ENCODE assay signal across 14 cellular contexts in genomic region chr4:184404047-184404446, GRCh38.
"Had no signal": no experiment of that assay in that cellular context is flagged by ENCODE, and none has a peak within 500 bp of the region (broad histone marks: within the 10 kb centered on the region; RNA-seq: fewer than 3 reads in every experiment).

No MANE protein-coding gene starts in this region.

- H3K27ac Mint-ChIP-seq: stimulated activated naive CD8-positive, alpha-beta T cell treated with anti-CD3 and anti-CD28 coated beads, Interleukin-15, amount 100 ng/mL, for 72 hours had no signal

- ATAC-seq: left cardiac atrium; lower lobe of right lung; stimulated activated naive CD8-positive, alpha-beta T cell treated with anti-CD3 and anti-CD28 coated beads, Interleukin-15, amount 100 ng/mL, for 72 hours; upper lobe of right lung had no signal

- H3K4me3 Mint-ChIP-seq: nephron progenitor cell; stimulated activated naive CD8-positive, alpha-beta T cell treated with anti-CD3 and anti-CD28 coated beads, Interleukin-15, amount 100 ng/mL, for 72 hours had no signal

- H3K27me3 Mint-ChIP-seq: stimulated activated naive CD8-positive, alpha-beta T cell treated with anti-CD3 and anti-CD28 coated beads, Interleukin-15, amount 100 ng/mL, for 72 hours had no signal

- H3K9me3 Mint-ChIP-seq: nephron progenitor cell; stimulated activated naive CD8-positive, alpha-beta T cell treated with anti-CD3 and anti-CD28 coated beads, Interleukin-15, amount 100 ng/mL, for 72 hours had no signal

- DNase-seq: effector memory CD4-positive, alpha-beta T cell; glutamatergic neuron; kidney; left cardiac atrium; left ventricle myocardium inferior; lower lobe of right lung; mesenchymal stem cell; midbrain; nephron progenitor cell; small intestine; stimulated activated CD4-positive, alpha-beta T cell treated with anti-CD3 and anti-CD28 coated beads, Interleukin-12 subunit alpha, Interleukin-12 subunit beta, amount 100 ng/mL, for 4 hours; stimulated activated naive CD8-positive, alpha-beta T cell treated with anti-CD3 and anti-CD28 coated beads, Interleukin-15, amount 100 ng/mL, for 72 hours; testis; upper lobe of right lung had no signal
